In the genomic region with DNA sequence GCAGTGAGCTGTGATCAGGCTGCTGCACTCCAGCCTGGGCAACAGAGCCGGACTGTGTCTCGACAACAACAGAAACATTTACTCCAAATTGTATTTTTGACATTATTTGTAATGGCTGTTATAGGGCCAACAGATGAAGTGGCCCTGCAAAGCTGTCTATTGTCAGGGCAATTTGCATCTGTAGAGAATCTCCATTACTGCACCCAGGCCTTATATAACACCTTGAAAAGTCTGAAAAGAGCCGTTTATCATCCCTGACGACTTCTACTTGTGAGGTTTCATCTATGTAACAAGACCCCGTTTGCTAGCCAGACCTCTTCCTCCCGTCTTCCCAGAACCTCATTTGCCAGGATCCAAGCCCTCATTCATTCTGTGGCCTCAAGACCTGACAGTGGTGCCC, we compare ENCODE assay signal across 1 cellular context.
TF ChIP-seq lines count a peak whose summit lies in the region.

No MANE protein-coding gene starts in this region.

TF ChIP-seq in H1, 55 proteins besides CTCF, POLR2A, EP300 and RAD21 (continued from another document):
- TF ChIP-seq CHD2 (IDR thresholded peaks at IDR 0.05; ENCODE audit: low read length) (no peak), POLR2AphosphoS5 (IDR thresholded peaks at IDR 0.05; ENCODE audit: low read depth, low read length) (no peak), SP4 (IDR thresholded peaks at IDR 0.05; ENCODE audit: low read length) (no peak), USF2 (IDR thresholded peaks at IDR 0.05; ENCODE audit: low read length) (no peak), KDM4A (IDR thresholded peaks at IDR 0.05; ENCODE audit: low read depth, low read length, severe bottlenecking) (no peak)
